ENCODE assay signal across 37 cellular contexts in genomic region chr9:5835808-5836207, GRCh38. TPM values are rescaled to one million over a fixed set of nuclear protein-coding genes. Genes with fewer than 3 reads are reported as not detected.
"Had no signal": no experiment of that assay in that cellular context is flagged by ENCODE, and none has a peak within 500 bp of the region (broad histone marks: within the 10 kb centered on the region; RNA-seq: fewer than 3 reads in every experiment).

No MANE protein-coding gene starts in this region.

- H3K4me2 ChIP-seq: smooth muscle cell had no signal

- DNase-seq: activated CD4-positive, alpha-beta T cell treated with anti-CD3 and anti-CD28 coated beads, Interleukin-2, amount 50 U/mL, for 1 hour; activated CD8-positive, alpha-beta memory T cell treated with anti-CD3 and anti-CD28 coated beads, Interleukin-2, amount 50 U/mL, for 48 hours; activated T-cell treated with anti-CD3 and anti-CD28 coated beads, Interleukin-2, amount 50 U/mL, for 4 hours; dorsolateral prefrontal cortex; effector memory CD4-positive, alpha-beta T cell; gastrocnemius medialis; glutamatergic neuron; left ventricle myocardium superior; mammary epithelial cell; naive thymus-derived CD4-positive, alpha-beta T cell; ovary; retina; sigmoid colon; stimulated activated CD4-positive, alpha-beta T cell treated with anti-CD3 and anti-CD28 coated beads, Interleukin-2, amount 100 ng/mL, for 24 hours; stimulated activated naive CD4-positive, alpha-beta T cell treated with Interleukin-2 at 50 U/mL for 16 hours; SW 1271; T1000; uterus; WERI-Rb-1 had no signal

- H3K27ac ChIP-seq: ascending aorta, cardiac muscle cell, coronary artery, dorsolateral prefrontal cortex, gastrocnemius medialis, ovary, prostate gland, sigmoid colon, SK-N-MC, uterus, WERI-Rb-1 had no signal

- H3K36me3 ChIP-seq: ascending aorta, cardiac muscle cell, gastrocnemius medialis, ovary, prostate gland, sigmoid colon, uterus, WERI-Rb-1 had no signal

- H3K27me3 Mint-ChIP-seq: activated naive CD8-positive, alpha-beta T cell; naive thymus-derived CD4-positive, alpha-beta T cell; type B pancreatic cell had no signal

- H3K9me3 ChIP-seq: ascending aorta, gastrocnemius medialis, ovary, prostate gland, sigmoid colon, uterus had no signal

- H3K36me3 Mint-ChIP-seq: activated naive CD8-positive, alpha-beta T cell; brain; mesothelial cell of epicardium; type B pancreatic cell had no signal

- H3K4me3 ChIP-seq: ascending aorta, cardiac muscle cell, coronary artery, dorsolateral prefrontal cortex, gastrocnemius medialis, ovary, prostate gland, sigmoid colon, SK-N-MC, smooth muscle cell, uterus had no signal

- H3K27me3 ChIP-seq: ascending aorta, cardiac muscle cell, dorsolateral prefrontal cortex, gastrocnemius medialis, ovary, sigmoid colon, uterus had no signal

- ATAC-seq: activated CD4-positive, CD25-positive, alpha-beta regulatory T cell treated with anti-CD3 and anti-CD28 coated beads, Interleukin-2, amount 50 U/mL, for 24 hours; activated T-cell treated with anti-CD3 and anti-CD28 coated beads, Interleukin-2, amount 50 U/mL, for 4 hours; gastrocnemius medialis; left ventricle myocardium superior; naive thymus-derived CD4-positive, alpha-beta T cell had no signal

- H3K9me3 Mint-ChIP-seq: activated T-cell treated with anti-CD3 and anti-CD28 coated beads, Interleukin-2, amount 50 U/mL, for 4 hours; activated T-helper 2 cell treated with anti-CD3 and anti-CD28 coated beads, Interferon-gamma antibody, Interleukin-2, Interleukin-4, amounts not matched to agents 10 μg/mL and 5 μg/mL and 100 μg/mL, durations not matched to agents 14 hours and 24 hours and 36 hours; brain; mesothelial cell of epicardium; naive thymus-derived CD4-positive, alpha-beta T cell; type B pancreatic cell had no signal

- FAIRE-seq: islet of Langerhans had no signal

- H3K4me3 Mint-ChIP-seq: activated naive CD8-positive, alpha-beta T cell; activated T-cell treated with anti-CD3 and anti-CD28 coated beads, Interleukin-2, amount 50 U/mL, for 4 hours; brain; mesothelial cell of epicardium; T-helper 1 cell treated with Interleukin-12 subunit alpha and Interleukin-12 subunit beta and Interleukin-4 antibody, amounts not matched to agents 30 μg/mL and 1 μg/mL, for 36 hours; type B pancreatic cell had no signal

- H3K4me1 ChIP-seq: prostate gland had no signal

- H3K27ac Mint-ChIP-seq: activated naive CD8-positive, alpha-beta T cell; activated T-helper 2 cell treated with anti-CD3 and anti-CD28 coated beads, Interferon-gamma antibody, Interleukin-2, Interleukin-4, amounts not matched to agents 10 μg/mL and 5 μg/mL and 100 μg/mL, durations not matched to agents 14 hours and 24 hours and 36 hours; brain; mesothelial cell of epicardium; T-helper 1 cell treated with Interleukin-12 subunit alpha and Interleukin-12 subunit beta and Interleukin-4 antibody, amounts not matched to agents 30 μg/mL and 1 μg/mL, for 36 hours; type B pancreatic cell had no signal

RNA-seq across cellular contexts. Expression of gene MLANA, which starts 54.9 kb away (rescaled TPM):
- total RNA-seq: activated T-cell treated with anti-CD3 and anti-CD28 coated beads, Interleukin-2, amount 50 U/mL, for 4 hours; activated T-helper 2 cell treated with anti-CD3 and anti-CD28 coated beads, Interferon-gamma antibody, Interleukin-2, Interleukin-4, amounts not matched to agents 10 μg/mL and 5 μg/mL and 100 μg/mL, durations not matched to agents 14 hours and 24 hours and 36 hours; ascending aorta; cardiac muscle cell; cerebellum; dorsolateral prefrontal cortex; epithelial cell of proximal tubule; gastrocnemius medialis; left ventricle myocardium superior; mammary epithelial cell; mesothelial cell of epicardium; naive thymus-derived CD4-positive, alpha-beta T cell; ovary; prostate gland; sigmoid colon; smooth muscle cell; subcutaneous adipose tissue; uterus had no signal
- polyA plus RNA-seq: mammary epithelial cell, neural cell, ovary, sigmoid colon, smooth muscle cell had no signal
